In the genomic region with DNA sequence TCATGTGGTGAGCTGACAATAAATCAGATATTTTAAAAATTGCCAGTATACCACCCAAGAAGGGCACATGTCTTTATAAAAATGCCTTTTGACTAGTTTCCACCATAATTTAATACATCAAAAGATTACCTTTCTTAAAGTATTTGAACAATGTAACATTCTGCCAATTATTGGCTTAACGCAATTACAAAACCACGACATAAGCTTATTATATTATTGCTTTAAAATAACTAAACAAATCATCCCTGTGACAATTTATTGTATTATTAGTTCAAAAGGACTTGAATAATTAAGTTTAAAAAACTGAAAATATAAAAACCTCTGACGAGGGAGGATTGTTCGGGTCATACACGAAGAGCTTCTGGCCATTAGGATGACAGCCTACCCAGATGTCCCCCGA, we compare ENCODE assay signal across 26 cellular contexts. TPM values are rescaled to one million over a fixed set of nuclear protein-coding genes. Genes with fewer than 3 reads are reported as not detected.
"Had no signal": no experiment of that assay in that cellular context is flagged by ENCODE, and none has a peak within 500 bp of the region (broad histone marks: within the 10 kb centered on the region; RNA-seq: fewer than 3 reads in every experiment).

No MANE protein-coding gene starts in this region.

- H3K9me3 ChIP-seq: stomach, suprapubic skin, testis, thoracic aorta, thyroid gland, tibial artery, tibial nerve, transverse colon, upper lobe of left lung, upper lobe of right lung, uterus, vagina had no signal

- H3K4me1 ChIP-seq: suprapubic skin, testis, thyroid gland, tibial artery, transverse colon, upper lobe of right lung, uterus, vagina had no signal

- DNase-seq: stimulated activated CD4-positive, alpha-beta T cell treated with anti-CD3 and anti-CD28 coated beads, Interleukin-2, amount 100 ng/mL, for 48 hours; stimulated activated CD4-positive, alpha-beta T cell treated with anti-CD3 and anti-CD28 coated beads, Interleukin-4, amount 100 ng/mL, for 1 hour; stimulated activated CD4-positive, alpha-beta T cell treated with anti-CD3 and anti-CD28 coated beads, Interleukin-4, amount 100 ng/mL, for 24 hours; stimulated activated CD4-positive, alpha-beta T cell treated with anti-CD3 and anti-CD28 coated beads, Interleukin-4, amount 100 ng/mL, for 4 hours; stimulated activated CD8-positive, alpha-beta memory T cell treated with anti-CD3 and anti-CD28 coated beads, Interleukin-4, amount 100 ng/mL, for 48 hours; stimulated activated naive B cell treated with anti-CD40 and anti-IgM and Interleukin-4, amounts not matched to agents 10 μg/mL and 1 μg/mL and 100 μg/mL, for 72 hours; stimulated activated naive CD4-positive, alpha-beta T cell; stimulated activated naive CD4-positive, alpha-beta T cell treated with Interleukin-2 at 50 U/mL for 16 hours; stimulated activated naive CD8-positive, alpha-beta T cell treated with anti-CD3 and anti-CD28 coated beads, Interleukin-15, amount 100 ng/mL, for 72 hours; stimulated activated naive CD8-positive, alpha-beta T cell treated with anti-CD3 and anti-CD28 coated beads, Interleukin-15, Interleukin-2, amounts not matched to agents 100 U/mL and 50 U/mL, for 24 hours; stomach; testis; thyroid gland; tibial artery; transverse colon; trophoblast cell; upper lobe of left lung; upper lobe of right lung; uterus had no signal

- H3K27ac ChIP-seq: stomach, suprapubic skin, testis, thoracic aorta, thyroid gland, tibial artery, transverse colon, upper lobe of right lung, uterus, vagina had no signal

- ATAC-seq: stimulated activated effector memory CD8-positive, alpha-beta T cell treated with anti-CD3 and anti-CD28 coated beads, Interleukin-12 subunit alpha, Interleukin-12 subunit beta, amount 100 ng/mL, for 72 hours; stimulated activated memory B cell treated with anti-CD40 and anti-IgM and Interleukin-4, amounts not matched to agents 10 μg/mL and 1 μg/mL and 100 μg/mL, for 72 hours; stimulated activated naive B cell treated with anti-CD40 and anti-IgM and Interleukin-4, amounts not matched to agents 10 μg/mL and 1 μg/mL and 100 μg/mL, for 72 hours; stimulated activated naive CD8-positive, alpha-beta T cell treated with anti-CD3 and anti-CD28 coated beads, Interleukin-15, amount 100 ng/mL, for 72 hours; stimulated activated naive CD8-positive, alpha-beta T cell treated with anti-CD3 and anti-CD28 coated beads, Interleukin-15, Interleukin-2, amounts not matched to agents 100 U/mL and 50 U/mL, for 24 hours; upper lobe of right lung had no signal

- H3K27me3 ChIP-seq: stomach, suprapubic skin, testis, thyroid gland, tibial artery, tibial nerve, transverse colon, upper lobe of left lung, upper lobe of right lung, uterus, vagina had no signal

- H3K4me3 ChIP-seq: stomach, suprapubic skin, testis, thoracic aorta, thyroid gland, tibial artery, tibial nerve, transverse colon, upper lobe of left lung, upper lobe of right lung, uterus, vagina had no signal

- H3K36me3 ChIP-seq: thyroid gland had no signal

- FAIRE-seq: urothelium cell line had no signal

RNA-seq across cellular contexts. Expression of a gene that starts 9.6 kb away (rescaled TPM):
- total RNA-seq: thoracic aorta had no signal
